11 cellular contexts compared by ENCODE assay signal in the genomic region with DNA sequence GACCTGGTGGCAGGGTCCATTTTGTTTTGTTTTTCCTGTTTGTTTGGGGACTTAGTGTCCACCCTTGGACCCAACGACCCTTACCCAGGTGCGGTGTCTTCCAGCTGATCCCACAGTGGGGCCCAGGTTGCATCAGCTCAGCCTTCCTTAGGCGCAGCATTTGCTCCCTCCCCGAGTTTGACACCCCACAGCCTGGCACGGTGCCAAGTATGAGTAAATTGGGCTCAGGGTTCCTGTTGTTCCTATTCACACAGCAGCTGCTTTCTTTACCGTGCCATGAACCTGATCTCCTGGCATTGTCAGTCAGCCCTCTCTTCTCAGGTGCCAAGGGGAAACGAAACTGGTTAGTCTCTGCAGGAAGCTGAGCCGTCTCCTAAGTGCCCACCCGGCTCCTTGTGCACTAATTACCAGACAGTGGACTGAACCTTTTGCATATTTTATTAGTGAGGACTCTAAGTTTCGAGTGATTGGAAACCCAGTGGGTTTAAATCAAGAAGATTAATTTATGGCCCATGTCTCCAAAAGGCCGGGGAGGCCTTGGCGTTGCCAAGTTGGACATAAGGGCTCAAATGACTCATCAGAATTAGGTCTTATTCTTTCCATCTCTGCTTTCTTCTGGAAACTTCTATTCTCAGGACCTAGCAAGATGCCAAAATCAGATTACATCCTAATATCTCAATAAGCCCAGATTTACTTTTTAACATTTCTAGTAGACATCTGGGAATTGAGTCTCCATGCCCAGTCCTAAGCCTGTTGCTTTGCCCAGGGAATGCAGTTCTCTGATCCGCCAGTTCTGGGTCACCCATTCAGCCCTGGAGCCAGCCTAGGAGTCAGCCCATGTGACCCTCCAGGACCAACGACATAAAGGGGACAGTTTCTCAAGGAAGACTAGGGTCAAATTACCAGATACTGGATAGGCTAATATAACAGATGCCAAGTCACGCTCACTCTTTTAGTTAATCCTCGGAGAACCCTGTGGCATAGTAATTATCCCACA.
DNase-seq lines count a peak whose midpoint lies in the region; ATAC-seq and TF ChIP-seq lines count a peak whose summit lies in the region.
"Had no signal": no experiment of that assay in that cellular context is flagged by ENCODE, and none has a peak within 500 bp of the region (broad histone marks: within the 10 kb centered on the region; RNA-seq: fewer than 3 reads in every experiment).

No MANE protein-coding gene starts in this region.

- no peaks in the 10 kb centered on the region for H3K27me3 Mint-ChIP-seq in activated naive CD4-positive, alpha-beta T cell treated with anti-CD3 and anti-CD28 coated beads for 36 hours (ENCODE audit: low read depth)
- no peaks in the 10 kb centered on the region for H3K27me3 Mint-ChIP-seq in T-helper 17 cell

- POLR2A ChIA-PET in GM10248 (lab: Yijun Ruan, JAX), result no interaction called here

- H3K4me3 Mint-ChIP-seq in activated naive CD4-positive, alpha-beta T cell treated with anti-CD3 and anti-CD28 coated beads for 36 hours, result no peak overlapping the region
- no peak overlapping the region for H3K4me3 Mint-ChIP-seq in T-helper 17 cell

- peaks cover 27% of the 10 kb centered on the region for H3K36me3 Mint-ChIP-seq in activated naive CD4-positive, alpha-beta T cell treated with anti-CD3 and anti-CD28 coated beads for 36 hours (ENCODE audit: low read depth)
- peaks cover 6 to 90% of the 10 kb centered on the region in 2 donors for H3K36me3 Mint-ChIP-seq in activated naive CD4-positive, alpha-beta T cell treated with anti-CD3 and anti-CD28 coated beads, Interleukin-2, amount 50 U/mL, for 72 hours
- H3K36me3 Mint-ChIP-seq in T-helper 17 cell (ENCODE audit: low read depth), result peaks cover 2% of the 10 kb centered on the region

- H3K9me3 Mint-ChIP-seq in activated naive CD4-positive, alpha-beta T cell treated with anti-CD3 and anti-CD28 coated beads for 36 hours, result peaks cover 2% of the 10 kb centered on the region
- H3K9me3 Mint-ChIP-seq in activated naive CD4-positive, alpha-beta T cell treated with anti-CD3 and anti-CD28 coated beads, Interleukin-2, amount 50 U/mL, for 72 hours, result peaks cover 0 to 6% of the 10 kb centered on the region in 2 donors

- H3K27ac ChIP-seq in aorta (ENCODE audit: low read depth in 1 of 2, low read length in 2 of 2), result no peak overlapping the region
- H3K27ac ChIP-seq: vagina had no signal

- H3K27ac Mint-ChIP-seq in activated naive CD4-positive, alpha-beta T cell treated with anti-CD3 and anti-CD28 coated beads for 36 hours, result no peak overlapping the region
- H3K27ac Mint-ChIP-seq in activated naive CD4-positive, alpha-beta T cell treated with anti-CD3 and anti-CD28 coated beads, Interleukin-2, amount 50 U/mL, for 72 hours, result no peak overlapping the region
- H3K27ac Mint-ChIP-seq in T-helper 17 cell, result peak overlapping the region; percentile 66

- H3K4me1 Mint-ChIP-seq in activated naive CD4-positive, alpha-beta T cell treated with anti-CD3 and anti-CD28 coated beads for 36 hours (ENCODE audit: low read depth), result peaks cover 38% of the 10 kb centered on the region
- H3K4me1 Mint-ChIP-seq in T-helper 17 cell, result peaks cover 9% of the 10 kb centered on the region

- H3K4me1 ChIP-seq in aorta (ENCODE audit: control insufficient read depth in 1 of 2, insufficient read depth in 2 of 2, low read length in 2 of 2), result no peaks in the 10 kb centered on the region

- WGBS in aorta, 2 donors, result 61 to 69% methylated on average over 16 of the region's 16 CpGs

- intact Hi-C loops in activated naive CD4-positive, alpha-beta T cell treated with anti-CD3 and anti-CD28 coated beads for 36 hours (cut with micrococcal nuclease), result no loop called here
- intact Hi-C loops in aorta (cut with DNase I), result no loop called here

- H3K9me3 ChIP-seq in T-helper 17 cell (ENCODE audit: control insufficient read depth, low read length, poor library complexity, severe bottlenecking) (no peaks in the 10 kb centered on the region), aorta (ENCODE audit: control insufficient read depth, low read length) (peaks cover under 1% of the 10 kb centered on the region)
- H3K9me3 ChIP-seq: vagina had no signal

- peak; percentile 18 for DNase-seq in activated naive CD4-positive, alpha-beta T cell treated with anti-CD3 and anti-CD28 coated beads for 36 hours
- no peak for DNase-seq in activated naive CD4-positive, alpha-beta T cell treated with anti-CD3 and anti-CD28 coated beads, Interleukin-2, amount 50 U/mL, for 72 hours (ENCODE audit: low spot score in 2 of 2)
- DNase-seq in T-helper 17 cell, result no peak
- peak; percentile 10 for DNase-seq in kidney glomerular epithelial cell (lab: John Stamatoyannopoulos, UW)
- peak; percentile 54 to 82 for DNase-seq in aorta
- no peak for DNase-seq in stimulated activated CD4-positive, alpha-beta T cell treated with anti-CD3 and anti-CD28 coated beads, Interleukin-1b, Interleukin-23, amount 100 ng/mL, for 48 hours
- no peak for DNase-seq in GM10248 (ENCODE audit: extremely low spot score)
- DNase-seq: ACHN; activated CD4-positive, alpha-beta T cell treated with anti-CD3 and anti-CD28 coated beads for 1 hour had no signal

- H3K4me3 ChIP-seq in aorta (ENCODE audit: low read length in 2 of 2), result no peak overlapping the region
- H3K4me3 ChIP-seq: vagina had no signal

- CTCF ChIA-PET in activated naive CD4-positive, alpha-beta T cell treated with anti-CD3 and anti-CD28 coated beads for 36 hours (lab: Charles Lee), result interaction anchor here (0.7 kb wide), 1 partner anchor 91 kb away, joined by 3 read pairs; no protein-coding TSS in a partner anchor
- CTCF ChIA-PET in GM10248 (lab: Yijun Ruan, JAX), result no interaction called here

- ATAC-seq in activated naive CD4-positive, alpha-beta T cell treated with anti-CD3 and anti-CD28 coated beads, Interleukin-2, amount 50 U/mL, for 72 hours, result no peak
- ATAC-seq in T-helper 17 cell (no peak), aorta (ENCODE audit: low FRiP score) (peak; percentile 54), HG03439 (IDR thresholded peaks at IDR 0.05; ENCODE audit: unreplicated experiment) (no peak)

- no peak for TF ChIP-seq CTCF in GM10248 (IDR thresholded peaks at IDR 0.05; ENCODE audit: control extremely low read depth, extremely low read depth, low read depth, missing control alignments)

- no peaks in the 10 kb centered on the region for H3K27me3 ChIP-seq in aorta (ENCODE audit: control insufficient read depth in 1 of 2, insufficient read depth in 2 of 2, low read length in 1 of 2)
- H3K27me3 ChIP-seq: vagina had no signal

- H3K36me3 ChIP-seq in aorta (ENCODE audit: control insufficient read depth in 1 of 2, insufficient read depth in 2 of 2, low read length in 1 of 2), result no peaks in the 10 kb centered on the region
- H3K36me3 ChIP-seq: vagina had no signal

Comparison
In these comparisons a context has a peak if more than half of its experiments do, and no peak if none do; other contexts are left out.
1. DNase-seq: peak in activated naive CD4-positive, alpha-beta T cell treated with anti-CD3 and anti-CD28 coated beads for 36 hours (single experiment), kidney glomerular epithelial cell (single experiment) and aorta (2 of 2); none in activated naive CD4-positive, alpha-beta T cell treated with anti-CD3 and anti-CD28 coated beads, Interleukin-2, amount 50 U/mL, for 72 hours (0 of 2), T-helper 17 cell (0 of 3), stimulated activated CD4-positive, alpha-beta T cell treated with anti-CD3 and anti-CD28 coated beads, Interleukin-1b, Interleukin-23, amount 100 ng/mL, for 48 hours (single experiment) and GM10248 (single experiment).